ENCODE assay signal across 8 cellular contexts in genomic region chr9:94373779-94374175, GRCh38. TPM values are rescaled to one million over a fixed set of nuclear protein-coding genes. Genes with fewer than 3 reads are reported as not detected.
A peak's percentile ranks its signal among the peaks of the same experiment; 100 is the strongest.
DNase-seq lines count a peak whose midpoint lies in the region; ATAC-seq and TF ChIP-seq lines count a peak whose summit lies in the region.
"Not testable (repeated sequence)": the region's sequence is repeated elsewhere in the genome, so short reads cannot be mapped to it uniquely, and the experiment has no call there.

No MANE protein-coding gene starts in this region.

- H2AFZ ChIP-seq in H9 (ENCODE audit: low read length): not testable (repeated sequence)
- H2AFZ ChIP-seq in smooth muscle cell (ENCODE audit: low read depth): peak overlapping the region; percentile 98

- not testable (repeated sequence) for H3K9me3 ChIP-seq in A673 (ENCODE audit: low read depth, low read length, poor library complexity, severe bottlenecking); H9 (ENCODE audit: control insufficient read depth, low read depth, low read length); right cardiac atrium (ENCODE audit: control insufficient read depth, low read length); naive thymus-derived CD4-positive, alpha-beta T cell (ENCODE audit: control insufficient read depth in 2 of 3, low read length in 3 of 3); smooth muscle cell (replicated peaks; ENCODE audit: low read depth)

- intact Hi-C loops in A673 (cut with micrococcal nuclease; ENCODE audit: unreplicated experiment); dorsolateral prefrontal cortex (cut with DNase I); right cardiac atrium (cut with DNase I): not testable (repeated sequence)
- intact Hi-C loops in activated naive CD4-positive, alpha-beta T cell treated with anti-CD3 and anti-CD28 coated beads for 36 hours (cut with micrococcal nuclease): loop anchor here (2.0 kb wide), 1 partner anchor 207 kb away; no protein-coding TSS in a partner anchor
- intact Hi-C loops in naive thymus-derived CD4-positive, alpha-beta T cell (cut with micrococcal nuclease): loop anchor here (2.0 to 10.0 kb wide), 2 partner anchors 207 to 209 kb away; no protein-coding TSS in a partner anchor

- not testable (repeated sequence) for H2BK120ac ChIP-seq in H9 (ENCODE audit: low read depth, low read length, poor library complexity, severe bottlenecking)

- not testable (repeated sequence) for H3K4me1 Mint-ChIP-seq in H9; activated naive CD4-positive, alpha-beta T cell treated with anti-CD3 and anti-CD28 coated beads for 36 hours (ENCODE audit: low read depth)
- peaks cover 0 to 20% (median 9%) of the 10 kb centered on the region in 7 donors for H3K4me1 Mint-ChIP-seq in naive thymus-derived CD4-positive, alpha-beta T cell

- TSS peak; percentile 99 for BruUV-seq in A673 (replicated peaks; lab: Mats Ljungman, UMichigan)

- H3K27ac ChIP-seq in A673 (ENCODE audit: low read depth, low read length, poor library complexity, severe bottlenecking): peak overlapping the region; percentile 54
- H3K27ac ChIP-seq in H9 (ENCODE audit: insufficient read length, low read depth, low read length): not testable (repeated sequence)
- H3K27ac ChIP-seq in RWPE1: peak overlapping the region; percentile 86
- H3K27ac ChIP-seq in dorsolateral prefrontal cortex: peak overlapping the region in 42 of 59 donors; percentile 7 to 85 (median 66)
- peak overlapping the region; percentile 36 for H3K27ac ChIP-seq in right cardiac atrium (ENCODE audit: low read length)
- peak overlapping the region; percentile 54 for H3K27ac ChIP-seq in naive thymus-derived CD4-positive, alpha-beta T cell (ENCODE audit: low read depth, low read length)
- H3K27ac ChIP-seq in smooth muscle cell (ENCODE audit: low read depth): peak overlapping the region; percentile 78

- H3K36me3 Mint-ChIP-seq in H9 (ENCODE audit: insufficient read depth in 1 of 3, low read depth in 3 of 3); activated naive CD4-positive, alpha-beta T cell treated with anti-CD3 and anti-CD28 coated beads for 36 hours (ENCODE audit: low read depth); naive thymus-derived CD4-positive, alpha-beta T cell: not testable (repeated sequence)

- not testable (repeated sequence) for H3K27me3 ChIP-seq in A673 (replicated peaks; ENCODE audit: insufficient read depth, low read depth, low read length, poor library complexity); H9 (ENCODE audit: insufficient read depth, low read length); dorsolateral prefrontal cortex; right cardiac atrium (ENCODE audit: control insufficient read depth, insufficient read depth); naive thymus-derived CD4-positive, alpha-beta T cell (ENCODE audit: control insufficient read depth in 2 of 2, insufficient read depth in 2 of 2, low read length in 2 of 2); smooth muscle cell (ENCODE audit: low read depth)

- H4K8ac ChIP-seq in H9 (replicated peaks; ENCODE audit: insufficient read length, low read depth, low read length): not testable (repeated sequence)

- no CpG with 5 or more reads among the region's 11 CpGs for WGBS in H9 (ENCODE audit: extremely low coverage, insufficient read length, low lambda C conversion rate)
- WGBS in right cardiac atrium: 47% methylated on average over 6 of the region's 11 CpGs
- 52% methylated on average over 5 of the region's 11 CpGs for WGBS in smooth muscle cell (ENCODE audit: low lambda C conversion rate)

- not testable (repeated sequence) for DNase-seq in A673 (ENCODE audit: low spot score); H9; RWPE1 (ENCODE audit: low spot score); activated naive CD4-positive, alpha-beta T cell treated with anti-CD3 and anti-CD28 coated beads for 36 hours; dorsolateral prefrontal cortex; naive thymus-derived CD4-positive, alpha-beta T cell; smooth muscle cell (lab: John Stamatoyannopoulos, UW; ENCODE audit: unreplicated experiment)
- peak in 1 of 3 donors; percentile 50 for DNase-seq in right cardiac atrium

- POLR2A ChIA-PET in A673 (lab: Charles Lee; ENCODE audit: low non-redundant PET); naive thymus-derived CD4-positive, alpha-beta T cell (lab: Charles Lee): not testable (repeated sequence)
- POLR2A ChIA-PET in RWPE1 (lab: Yijun Ruan, JAX; ENCODE audit: low non-redundant PET): interaction anchor here (0.7 kb wide), 1 partner anchor 74 kb away, joined by 3 read pairs; no protein-coding TSS in a partner anchor

- not testable (repeated sequence) for H3K4me1 ChIP-seq in A673 (ENCODE audit: insufficient read depth, low read length, poor library complexity, severe bottlenecking); H9 (ENCODE audit: insufficient read depth, low read length); right cardiac atrium (ENCODE audit: control insufficient read depth, insufficient read depth, low read length); naive thymus-derived CD4-positive, alpha-beta T cell (ENCODE audit: control insufficient read depth in 2 of 2, insufficient read depth in 2 of 2, low read length in 2 of 2); smooth muscle cell (ENCODE audit: low read depth)

- CTCF ChIA-PET in A673 (lab: Charles Lee); RWPE1 (lab: Yijun Ruan, JAX); activated naive CD4-positive, alpha-beta T cell treated with anti-CD3 and anti-CD28 coated beads for 36 hours (lab: Charles Lee); naive thymus-derived CD4-positive, alpha-beta T cell (lab: Charles Lee): not testable (repeated sequence)

- not testable (repeated sequence) for H4K5ac ChIP-seq in H9 (ENCODE audit: insufficient read length, low read depth, low read length)

- not testable (repeated sequence) for H3K56ac ChIP-seq in H9 (ENCODE audit: insufficient read length, low read depth, low read length)

- not testable (repeated sequence) for H3K79me1 ChIP-seq in H9 (ENCODE audit: insufficient read depth, low read depth, low read length, poor library complexity, severe bottlenecking)

- not testable (repeated sequence) for H3K36me3 ChIP-seq in A673 (ENCODE audit: insufficient read depth, low read length, poor library complexity, severe bottlenecking); naive thymus-derived CD4-positive, alpha-beta T cell (ENCODE audit: control insufficient read depth in 2 of 3, insufficient read depth in 3 of 3, low read length in 3 of 3); smooth muscle cell (ENCODE audit: low read depth)

- ATAC-seq in right cardiac atrium; naive thymus-derived CD4-positive, alpha-beta T cell: not testable (repeated sequence)

- H3K9me3 Mint-ChIP-seq in H9; activated naive CD4-positive, alpha-beta T cell treated with anti-CD3 and anti-CD28 coated beads for 36 hours; naive thymus-derived CD4-positive, alpha-beta T cell: not testable (repeated sequence)

- not testable (repeated sequence) for H4K91ac ChIP-seq in H9 (ENCODE audit: insufficient read length, low read depth, low read length)

- H3K4me3 ChIP-seq in A673 (ENCODE audit: low read depth, low read length, poor library complexity, severe bottlenecking): peak overlapping the region; percentile 48
- H3K4me3 ChIP-seq in dorsolateral prefrontal cortex: peak overlapping the region; percentile 38 to 76 (median 60)
- peak overlapping the region; percentile 63 for H3K4me3 ChIP-seq in right cardiac atrium (ENCODE audit: low read length)
- peak overlapping the region; percentile 42 for H3K4me3 ChIP-seq in naive thymus-derived CD4-positive, alpha-beta T cell (ENCODE audit: low read length)
- H3K4me3 ChIP-seq in smooth muscle cell: peak overlapping the region; percentile 69

- not testable (repeated sequence) for H3K23ac ChIP-seq in H9 (ENCODE audit: insufficient read length, low read depth, low read length)

- H2AK5ac ChIP-seq in H9 (ENCODE audit: insufficient read length, low read length): not testable (repeated sequence)

- H2BK5ac ChIP-seq in H9 (ENCODE audit: insufficient read length, low read length): not testable (repeated sequence)

- H3K27me3 Mint-ChIP-seq in H9 (ENCODE audit: low read depth): peaks cover 25% of the 10 kb centered on the region
- H3K27me3 Mint-ChIP-seq in activated naive CD4-positive, alpha-beta T cell treated with anti-CD3 and anti-CD28 coated beads for 36 hours (ENCODE audit: low read depth); naive thymus-derived CD4-positive, alpha-beta T cell: not testable (repeated sequence)

- not testable (repeated sequence) for H4K20me1 ChIP-seq in H9 (ENCODE audit: control insufficient read depth, insufficient read depth, insufficient read length); smooth muscle cell (ENCODE audit: low read depth)

- H3F3A ChIP-seq in smooth muscle cell (ENCODE audit: low read depth): not testable (repeated sequence)

- H3T11ph ChIP-seq in H9 (ENCODE audit: low read length): not testable (repeated sequence)

- not testable (repeated sequence) for H3K4me2 ChIP-seq in H9 (ENCODE audit: insufficient read depth, insufficient read length, low read length)
- H3K4me2 ChIP-seq in smooth muscle cell: peak overlapping the region; percentile 91

- peak overlapping the region in 2 of 3 experiments; percentile 88 to 91; a peak in 2 of 7 replicates for H3K27ac Mint-ChIP-seq in H9
- H3K27ac Mint-ChIP-seq in activated naive CD4-positive, alpha-beta T cell treated with anti-CD3 and anti-CD28 coated beads for 36 hours: peak overlapping the region; percentile 84
- H3K27ac Mint-ChIP-seq in naive thymus-derived CD4-positive, alpha-beta T cell: peak overlapping the region; percentile 85 to 95 (median 90)

- H3K18ac ChIP-seq in H9 (ENCODE audit: insufficient read length, low read depth, low read length): not testable (repeated sequence)

- not testable (repeated sequence) for H2BK12ac ChIP-seq in H9 (ENCODE audit: insufficient read length, low read depth, low read length)

- H3K23me2 ChIP-seq in H9 (ENCODE audit: insufficient read length, low read depth, low read length, poor library complexity, severe bottlenecking): not testable (repeated sequence)

- not testable (repeated sequence) for H3K9ac ChIP-seq in H9 (ENCODE audit: extremely low read depth, insufficient read length, low read length)
- peak overlapping the region; percentile 68 for H3K9ac ChIP-seq in smooth muscle cell (ENCODE audit: low read depth)

- not testable (repeated sequence) for H3K79me2 ChIP-seq in H9 (ENCODE audit: insufficient read depth, low read length)
- H3K79me2 ChIP-seq in smooth muscle cell (ENCODE audit: low read depth): peaks cover 15% of the 10 kb centered on the region

- H2BK15ac ChIP-seq in H9 (ENCODE audit: low read depth, low read length): not testable (repeated sequence)

- not testable (repeated sequence) for H3K14ac ChIP-seq in H9 (ENCODE audit: insufficient read depth, low read length)

- not testable (repeated sequence) for H3K4ac ChIP-seq in H9 (ENCODE audit: low read depth, low read length)

- H2BK20ac ChIP-seq in H9 (ENCODE audit: low read depth, low read length, poor library complexity, severe bottlenecking): not testable (repeated sequence)

- H3K4me3 Mint-ChIP-seq in H9: peak overlapping the region; percentile 58 to 80
- peak overlapping the region; percentile 80 for H3K4me3 Mint-ChIP-seq in activated naive CD4-positive, alpha-beta T cell treated with anti-CD3 and anti-CD28 coated beads for 36 hours
- H3K4me3 Mint-ChIP-seq in naive thymus-derived CD4-positive, alpha-beta T cell: peak overlapping the region; percentile 85 to 95 (median 92)

- TF ChIP-seq CTCF in A673 (conservative IDR thresholded peaks at IDR 0.05; ENCODE audit: low read depth, low read length); H9 (conservative IDR thresholded peaks at IDR 0.05); RWPE1 (conservative IDR thresholded peaks at IDR 0.05; ENCODE audit: low read depth); dorsolateral prefrontal cortex (IDR thresholded peaks at IDR 0.05 in 54 of 56, conservative IDR thresholded peaks at IDR 0.05 in 2 of 56; ENCODE audit: low read depth in 1 of 56, partially characterized antibody in 56 of 56); smooth muscle cell (IDR thresholded peaks at IDR 0.05; ENCODE audit: borderline replicate concordance, insufficient read depth, poor library complexity, severe bottlenecking): not testable (repeated sequence)

RNA-seq across cellular contexts. Expression of gene NUTM2F, which starts 45.3 kb away (rescaled TPM):
- total RNA-seq in A673 (2021): not detected in 2 replicates
- total RNA-seq in H9 (2021): 0.15 TPM in 1 of 2 replicates, not detected in the other
- total RNA-seq in activated naive CD4-positive, alpha-beta T cell treated with anti-CD3 and anti-CD28 coated beads for 36 hours: not detected
- under 1 TPM in 1 of 120 experiments, not detected in 119; 0.18 TPM for total RNA-seq in dorsolateral prefrontal cortex
- not detected for total RNA-seq in right cardiac atrium
- polyA plus RNA-seq in right cardiac atrium: not detected
- not detected for total RNA-seq in naive thymus-derived CD4-positive, alpha-beta T cell
- not detected for polyA plus RNA-seq in naive thymus-derived CD4-positive, alpha-beta T cell
- total RNA-seq in smooth muscle cell: 0.09 and 0.81 TPM in 2 replicates
- polyA plus RNA-seq in smooth muscle cell: 0.67 and 0.69 TPM in 2 replicates
